In genomic region chrX:129084291-129084690, GRCh38 we compare ENCODE assay signal across 1 cellular context.
DNase-seq lines count a peak whose midpoint lies in the region; ATAC-seq, FAIRE-seq and TF ChIP-seq lines count a peak whose summit lies in the region.
"Not testable (repeated sequence)": the region's sequence is repeated elsewhere in the genome, so short reads cannot be mapped to it uniquely, and the experiment has no call there.

No MANE protein-coding gene starts in this region.

- intact Hi-C loops in HepG2 (cut with micrococcal nuclease; ENCODE audit: unreplicated experiment) = not testable (repeated sequence)

- not testable (repeated sequence) for H3K27me3 ChIP-seq in HepG2 (ENCODE audit: control insufficient read depth in 1 of 2, insufficient read depth in 2 of 2, low read length in 2 of 2)

- CTCF ChIA-PET in HepG2 (lab: Yijun Ruan, JAX; ENCODE audit: low intra/inter-chr PET ratio, low total read pairs) = not testable (repeated sequence)

- not testable (repeated sequence) for H3K79me2 ChIP-seq in HepG2 (ENCODE audit: insufficient read depth, low read length)

- not testable (repeated sequence) for H3K9ac ChIP-seq in HepG2 (ENCODE audit: insufficient read depth, low read depth, low read length)

- H3K4me2 ChIP-seq in HepG2 (ENCODE audit: low read depth, low read length) = not testable (repeated sequence)

- not testable (repeated sequence) for H3K36me3 ChIP-seq in HepG2 (replicated peaks in 1 of 2; ENCODE audit: control insufficient read depth in 1 of 2, insufficient read depth in 2 of 2, low read length in 2 of 2)

- peak overlapping the region; percentile 35 for H3K27ac ChIP-seq in HepG2 (ENCODE audit: extremely low read length, insufficient read depth, low read length)

- not testable (repeated sequence) for TF ChIP-seq EP300 in HepG2 (IDR thresholded peaks at IDR 0.05; ENCODE audit: low read depth in 2 of 2, low read length in 2 of 2); HepG2 (CRISPR knock-in tag; IDR thresholded peaks at IDR 0.05; ENCODE audit: borderline replicate concordance)

- not testable (repeated sequence) for TF ChIP-seq RAD21 in HepG2 (CRISPR knock-in tag; IDR thresholded peaks at IDR 0.05)

- ATAC-seq in HepG2 = peak; percentile 73

- not testable (repeated sequence) for FAIRE-seq in HepG2 (lab: Jason Lieb, UNC)

- H3K9me3 ChIP-seq in HepG2 (ENCODE audit: low read length) = peaks cover 10% of the 10 kb centered on the region

- in situ Hi-C loops in HepG2 (cut with HindIII; ENCODE audit: extremely low pct_ligation_motif_present, low pct_unique_long_range_greater_than_20kb) = not testable (repeated sequence)

- H4K20me1 ChIP-seq in HepG2 (ENCODE audit: insufficient read depth, low read length) = not testable (repeated sequence)

- BruUV-seq in HepG2 (replicated peaks; lab: Mats Ljungman, UMichigan) = not testable (repeated sequence)

- H3K4me3 ChIP-seq in HepG2 (replicated peaks in 1 of 3; ENCODE audit: insufficient read depth in 1 of 3, low read depth in 2 of 3, low read length in 3 of 3) = not testable (repeated sequence)

- POLR2A ChIA-PET in HepG2 (lab: Yijun Ruan, JAX) = not testable (repeated sequence)

- not testable (repeated sequence) for H2AFZ ChIP-seq in HepG2 (ENCODE audit: low read length)

- peak; percentile 52 for DNase-seq in HepG2 (ENCODE audit: low spot score)

- not testable (repeated sequence) for TF ChIP-seq POLR2A in HepG2 (IDR thresholded peaks at IDR 0.05; ENCODE audit: insufficient read depth in 1 of 2, low read depth in 2 of 2, low read length in 2 of 2)

- not testable (repeated sequence) for TF ChIP-seq CTCF in HepG2 (CRISPR knock-in tag; IDR thresholded peaks at IDR 0.05)

- peaks cover 13% of the 10 kb centered on the region for H3K4me1 ChIP-seq in HepG2 (ENCODE audit: insufficient read depth, low read length)

- 14% methylated on average over 3 of the region's 3 CpGs for WGBS in HepG2 (ENCODE audit: low lambda C conversion rate)

TF ChIP-seq in HepG2, 621 proteins besides CTCF, POLR2A, EP300 and RAD21:
- TF ChIP-seq PRDM15 (CRISPR knock-in tag; IDR thresholded peaks at IDR 0.05) = peak; percentile 83
- TF ChIP-seq HNF1A (IDR thresholded peaks at IDR 0.05; ENCODE audit: low read depth) = peak; percentile 47; the same call in 1 of the 2 replicates
- peak; percentile 52; the same call in 1 of the 2 replicates for TF ChIP-seq HNF1A (CRISPR knock-in tag; IDR thresholded peaks at IDR 0.05; ENCODE audit: borderline replicate concordance)
- peak; percentile 80; the same call in 1 of the 2 replicates for TF ChIP-seq ZNF652 (CRISPR knock-in tag; IDR thresholded peaks at IDR 0.05; ENCODE audit: borderline replicate concordance, low read depth)
- peak; percentile 53 for TF ChIP-seq CEBPG (CRISPR knock-in tag; IDR thresholded peaks at IDR 0.05)
